In the genomic region with DNA sequence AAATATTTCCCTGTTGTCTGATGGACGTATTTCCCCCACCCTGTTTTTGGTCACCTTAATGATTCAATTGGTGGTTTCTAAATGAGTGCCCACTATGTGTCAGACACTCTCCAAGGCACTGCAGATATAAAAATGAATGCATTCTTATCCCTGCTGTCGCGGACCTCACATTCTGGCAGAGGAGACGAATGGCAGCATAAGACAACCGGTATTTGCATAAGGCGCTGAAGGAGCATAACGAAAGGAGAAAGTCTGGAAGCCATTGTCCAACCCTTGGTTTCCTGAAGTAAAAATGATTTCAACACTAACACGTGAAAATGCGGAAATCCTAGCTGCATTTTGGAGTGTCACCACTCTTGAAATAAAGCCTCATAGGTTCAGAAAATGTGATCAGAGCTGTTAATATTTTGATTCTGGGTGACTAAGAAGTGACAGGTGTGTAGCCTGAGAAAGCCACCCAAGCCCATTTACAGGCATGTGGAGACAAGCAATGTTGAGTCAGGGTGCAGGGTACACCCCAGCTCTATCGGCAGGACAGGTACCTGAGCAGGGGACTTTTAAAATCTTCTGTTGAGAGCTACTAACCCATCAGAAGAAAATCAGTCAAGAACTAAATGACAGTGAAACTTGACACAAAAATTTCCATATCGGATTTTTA, we compare ENCODE assay signal across 2 cellular contexts.
TF ChIP-seq lines count a peak whose summit lies in the region.

No MANE protein-coding gene starts in this region.

TF ChIP-seq in liver, 16 proteins besides CTCF, POLR2A, EP300 and RAD21:
- TF ChIP-seq TAF1 (conservative IDR thresholded peaks at IDR 0.05) (no peak), YY1 (IDR thresholded peaks at IDR 0.05) (peak; percentile 26)
TF ChIP-seq in liver: peak in this region for 1.

TF ChIP-seq in HepG2, 621 proteins besides CTCF, POLR2A, EP300 and RAD21:
- no peak for TF ChIP-seq TMF1 (CRISPR knock-in tag; IDR thresholded peaks at IDR 0.05; ENCODE audit: low read depth)
- TF ChIP-seq, protein P1, sequence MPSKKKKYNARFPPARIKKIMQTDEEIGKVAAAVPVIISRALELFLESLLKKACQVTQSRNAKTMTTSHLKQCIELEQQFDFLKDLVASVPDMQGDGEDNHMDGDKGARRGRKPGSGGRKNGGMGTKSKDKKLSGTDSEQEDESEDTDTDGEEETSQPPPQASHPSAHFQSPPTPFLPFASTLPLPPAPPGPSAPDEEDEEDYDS (CRISPR knock-in tag; IDR thresholded peaks at IDR 0.05): no peak
- TF ChIP-seq, protein P2, sequence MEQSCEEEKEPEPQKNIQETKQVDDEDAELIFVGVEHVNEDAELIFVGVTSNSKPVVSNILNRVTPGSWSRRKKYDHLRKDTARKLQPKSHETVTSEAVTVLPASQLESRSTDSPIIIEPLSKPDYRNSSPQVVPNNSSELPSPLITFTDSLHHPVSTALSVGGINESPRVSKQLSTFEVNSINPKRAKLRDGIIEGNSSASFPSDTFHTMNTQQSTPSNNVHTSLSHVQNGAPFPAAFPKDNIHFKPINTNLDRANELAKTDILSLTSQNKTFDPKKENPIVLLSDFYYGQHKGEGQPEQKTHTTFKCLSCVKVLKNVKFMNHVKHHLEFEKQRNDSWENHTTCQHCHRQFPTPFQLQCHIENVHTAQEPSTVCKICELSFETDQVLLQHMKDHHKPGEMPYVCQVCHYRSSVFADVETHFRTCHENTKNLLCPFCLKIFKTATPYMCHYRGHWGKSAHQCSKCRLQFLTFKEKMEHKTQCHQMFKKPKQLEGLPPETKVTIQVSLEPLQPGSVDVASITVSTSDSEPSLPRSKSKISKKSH (CRISPR knock-in tag; IDR thresholded peaks at IDR 0.05; ENCODE audit: borderline replicate concordance): no peak
- TF ChIP-seq PTBP1 (IDR thresholded peaks at IDR 0.05; ENCODE audit: low read depth, low read length, poor library complexity, severe bottlenecking): no peak
- no peak for TF ChIP-seq GZF1 (CRISPR knock-in tag; IDR thresholded peaks at IDR 0.05)
- TF ChIP-seq, protein P3, sequence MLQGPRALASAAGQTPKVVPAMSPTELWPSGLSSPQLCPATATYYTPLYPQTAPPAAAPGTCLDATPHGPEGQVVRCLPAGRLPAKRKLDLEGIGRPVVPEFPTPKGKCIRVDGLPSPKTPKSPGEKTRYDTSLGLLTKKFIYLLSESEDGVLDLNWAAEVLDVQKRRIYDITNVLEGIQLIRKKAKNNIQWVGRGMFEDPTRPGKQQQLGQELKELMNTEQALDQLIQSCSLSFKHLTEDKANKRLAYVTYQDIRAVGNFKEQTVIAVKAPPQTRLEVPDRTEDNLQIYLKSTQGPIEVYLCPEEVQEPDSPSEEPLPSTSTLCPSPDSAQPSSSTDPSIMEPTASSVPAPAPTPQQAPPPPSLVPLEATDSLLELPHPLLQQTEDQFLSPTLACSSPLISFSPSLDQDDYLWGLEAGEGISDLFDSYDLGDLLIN (CRISPR knock-in tag; IDR thresholded peaks at IDR 0.05; ENCODE audit: borderline replicate concordance): no peak
- no peak for TF ChIP-seq CREB1 (IDR thresholded peaks at IDR 0.05)
- no peak for TF ChIP-seq CREB1 (CRISPR knock-in tag; IDR thresholded peaks at IDR 0.05)
- no peak for TF ChIP-seq PRMT3 (CRISPR knock-in tag; IDR thresholded peaks at IDR 0.05; ENCODE audit: borderline replicate concordance, low read depth)
- TF ChIP-seq HNF4G (IDR thresholded peaks at IDR 0.05; ENCODE audit: borderline replicate concordance, low read depth, low read length): no peak
- no peak for TF ChIP-seq HNF4G (CRISPR knock-in tag; IDR thresholded peaks at IDR 0.05; ENCODE audit: borderline replicate concordance, low read depth)
- no peak for TF ChIP-seq ISX (CRISPR knock-in tag; conservative IDR thresholded peaks at IDR 0.05)
- TF ChIP-seq ZNF431 (CRISPR knock-in tag; IDR thresholded peaks at IDR 0.05; ENCODE audit: borderline replicate concordance, low read depth): no peak
- TF ChIP-seq, protein P4, sequence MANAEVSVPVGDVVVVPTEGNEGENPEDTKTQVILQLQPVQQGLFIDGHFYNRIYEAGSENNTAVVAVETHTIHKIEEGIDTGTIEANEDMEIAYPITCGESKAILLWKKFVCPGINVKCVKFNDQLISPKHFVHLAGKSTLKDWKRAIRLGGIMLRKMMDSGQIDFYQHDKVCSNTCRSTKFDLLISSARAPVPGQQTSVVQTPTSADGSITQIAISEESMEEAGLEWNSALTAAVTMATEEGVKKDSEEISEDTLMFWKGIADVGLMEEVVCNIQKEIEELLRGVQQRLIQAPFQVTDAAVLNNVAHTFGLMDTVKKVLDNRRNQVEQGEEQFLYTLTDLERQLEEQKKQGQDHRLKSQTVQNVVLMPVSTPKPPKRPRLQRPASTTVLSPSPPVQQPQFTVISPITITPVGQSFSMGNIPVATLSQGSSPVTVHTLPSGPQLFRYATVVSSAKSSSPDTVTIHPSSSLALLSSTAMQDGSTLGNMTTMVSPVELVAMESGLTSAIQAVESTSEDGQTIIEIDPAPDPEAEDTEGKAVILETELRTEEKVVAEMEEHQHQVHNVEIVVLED (CRISPR knock-in tag; IDR thresholded peaks at IDR 0.05; ENCODE audit: borderline replicate concordance): no peak
- TF ChIP-seq KAT2B (IDR thresholded peaks at IDR 0.05; ENCODE audit: borderline replicate concordance, low read depth, low read length): no peak
TF ChIP-seq in HepG2: peak in this region for 0.
